11 cellular contexts compared by ENCODE assay signal in genomic region chr1:7827134-7827955, GRCh38. TPM values are rescaled to one million over a fixed set of nuclear protein-coding genes. Genes with fewer than 3 reads are reported as not detected.
DNase-seq lines count a peak whose midpoint lies in the region; ATAC-seq, FAIRE-seq and TF ChIP-seq lines count a peak whose summit lies in the region.
"Had no signal": no experiment of that assay in that cellular context is flagged by ENCODE, and none has a peak within 500 bp of the region (broad histone marks: within the 10 kb centered on the region; RNA-seq: fewer than 3 reads in every experiment).

No MANE protein-coding gene starts in this region.

- H3K9ac ChIP-seq in mucosa of stomach (ENCODE audit: low read length) = peak overlapping the region; percentile 32
- H3K9ac ChIP-seq: BLaER1 treated with 17β-estradiol and CSF1 and Interleukin-3, amounts not matched to agents 10 nM and 100 nM had no signal

- H3K27ac Mint-ChIP-seq in activated naive CD4-positive, alpha-beta T cell treated with anti-CD3 and anti-CD28 coated beads for 36 hours = peak overlapping the region; percentile 87

- no peaks in the 10 kb centered on the region for H3K27me3 Mint-ChIP-seq in activated naive CD4-positive, alpha-beta T cell treated with anti-CD3 and anti-CD28 coated beads for 36 hours (ENCODE audit: low read depth)

- CTCF ChIA-PET in activated naive CD4-positive, alpha-beta T cell treated with anti-CD3 and anti-CD28 coated beads for 36 hours (lab: Charles Lee) = interaction anchor here (2.1 kb wide), 1 partner anchor 77 kb away, joined by 4 read pairs; no protein-coding TSS in a partner anchor

- H3K36me3 ChIP-seq in heart right ventricle (peaks cover 0 to 100% (median 47%) of the 10 kb centered on the region in 9 donors), mucosa of stomach (ENCODE audit: control insufficient read depth, insufficient read depth, low read length) (no peaks in the 10 kb centered on the region), upper lobe of left lung (peaks cover 0 to 80% (median 24%) of the 10 kb centered on the region in 4 donors)

- H3K4me1 ChIP-seq in heart right ventricle = peaks cover 0 to 9% (median 5%) of the 10 kb centered on the region in 9 donors
- H3K4me1 ChIP-seq in mucosa of stomach (ENCODE audit: control insufficient read depth, insufficient read depth, low read length) = no peaks in the 10 kb centered on the region
- peaks cover 0 to 8% (median 0%) of the 10 kb centered on the region in 4 donors for H3K4me1 ChIP-seq in upper lobe of left lung

- no peak for FAIRE-seq in GM19239 (lab: Jason Lieb, UNC)
- FAIRE-seq: H1, pancreas had no signal

- H3K4me3 ChIP-seq in heart right ventricle (peak overlapping the region in 6 of 10 donors; percentile 15 to 45 (median 32)), mucosa of stomach (ENCODE audit: low read length) (no peak overlapping the region), upper lobe of left lung (peak overlapping the region in 3 of 4 donors; percentile 16 to 46 (median 29))
- H3K4me3 ChIP-seq: BLaER1 treated with 17β-estradiol and CSF1 and Interleukin-3, amounts not matched to agents 10 nM and 100 nM had no signal

- H3K4me1 Mint-ChIP-seq in activated naive CD4-positive, alpha-beta T cell treated with anti-CD3 and anti-CD28 coated beads for 36 hours (ENCODE audit: low read depth) = no peaks in the 10 kb centered on the region

- H3K9me3 Mint-ChIP-seq in activated naive CD4-positive, alpha-beta T cell treated with anti-CD3 and anti-CD28 coated beads for 36 hours = no peaks in the 10 kb centered on the region

- ATAC-seq in heart right ventricle = peak in 2 of 8 donors; percentile 49 to 51
- no peak for ATAC-seq in left cardiac atrium
- no peak for ATAC-seq in upper lobe of left lung (ENCODE audit: low FRiP score in 2 of 2)

- no peak for DNase-seq in heart right ventricle
- no peak for DNase-seq in left cardiac atrium
- DNase-seq in activated naive CD4-positive, alpha-beta T cell treated with anti-CD3 and anti-CD28 coated beads for 36 hours = peak; percentile 25
- peak in 1 of 2 donors; percentile 70 for DNase-seq in upper lobe of left lung
- no peak for DNase-seq in foreskin melanocyte
- DNase-seq in GM19239 (ENCODE audit: insufficient read length, low spot score) = no peak
- no peak for DNase-seq in H4 (ENCODE audit: low spot score)
- DNase-seq: pancreas had no signal

- TF ChIP-seq EP300 in upper lobe of left lung (IDR thresholded peaks at IDR 0.05) = no peak

- H3K9me3 ChIP-seq in heart right ventricle = no peaks in the 10 kb centered on the region
- H3K9me3 ChIP-seq in mucosa of stomach (ENCODE audit: control insufficient read depth, low read length) = no peaks in the 10 kb centered on the region
- H3K9me3 ChIP-seq in upper lobe of left lung = no peaks in the 10 kb centered on the region
- H3K9me3 ChIP-seq: pancreas had no signal

- no peak for TF ChIP-seq POLR2A in upper lobe of left lung (IDR thresholded peaks at IDR 0.05)

- H3K4me3 Mint-ChIP-seq in activated naive CD4-positive, alpha-beta T cell treated with anti-CD3 and anti-CD28 coated beads for 36 hours = peak overlapping the region; percentile 86

- peaks cover 13% of the 10 kb centered on the region for H3K36me3 Mint-ChIP-seq in activated naive CD4-positive, alpha-beta T cell treated with anti-CD3 and anti-CD28 coated beads for 36 hours (ENCODE audit: low read depth)

- H3K27ac ChIP-seq in heart right ventricle (no peak overlapping the region), upper lobe of left lung (peak overlapping the region in 2 of 4 donors; percentile 19 to 78)
- H3K27ac ChIP-seq: pancreas had no signal

- H3K27me3 ChIP-seq in heart right ventricle (no peaks in the 10 kb centered on the region), mucosa of stomach (ENCODE audit: control insufficient read depth, insufficient read depth, low read length) (no peaks in the 10 kb centered on the region), upper lobe of left lung (no peaks in the 10 kb centered on the region)
- H3K27me3 ChIP-seq: BLaER1 treated with 17β-estradiol and CSF1 and Interleukin-3, amounts not matched to agents 10 nM and 100 nM; pancreas had no signal

- 77% methylated on average over 39 of the region's 39 CpGs for WGBS in heart right ventricle, 2 donors
- 83% methylated on average over 39 of the region's 39 CpGs for WGBS in upper lobe of left lung, 2 donors

- TF ChIP-seq CTCF in heart right ventricle (IDR thresholded peaks at IDR 0.05) (no peak), upper lobe of left lung (IDR thresholded peaks at IDR 0.05) (no peak)

- intact Hi-C loops in heart right ventricle (cut with DNase I) (no loop called here), left cardiac atrium (cut with DNase I) (loop anchor here in 1 of 2 donors (5.0 kb wide), 1 partner anchor 35 kb away; no protein-coding TSS in a partner anchor)
- intact Hi-C loops in activated naive CD4-positive, alpha-beta T cell treated with anti-CD3 and anti-CD28 coated beads for 36 hours (cut with micrococcal nuclease) = no loop called here

RNA-seq across cellular contexts. Expression of gene UTS2, which starts 25.5 kb away (rescaled TPM):
- under 1 TPM in 1 of 10 donors, not detected in 9; 0.16 TPM for total RNA-seq in heart right ventricle
- polyA plus RNA-seq in heart right ventricle = not detected
- total RNA-seq in left cardiac atrium = not detected
- total RNA-seq in activated naive CD4-positive, alpha-beta T cell treated with anti-CD3 and anti-CD28 coated beads for 36 hours = not detected
- total RNA-seq in upper lobe of left lung = not detected
- total RNA-seq in H4 (2014; rRNA removed; shearing (Covaris generic)) = not detected in 2 replicates
- total RNA-seq: H1, pancreas had no signal
- polyA plus RNA-seq: H1 had no signal

RNA-seq across cellular contexts. Expression of gene PER3, which starts 43.3 kb away (rescaled TPM):
- 10 to 100 TPM in 9 of 10 donors, 1 to 10 TPM in 1; 8.0 to 36.3 (median 20.7) TPM for total RNA-seq in heart right ventricle
- 10 to 100 TPM in 1 of 2 donors, 1 to 10 TPM in 1; 2.1 to 13.7 TPM for polyA plus RNA-seq in heart right ventricle
- total RNA-seq in left cardiac atrium = 10 to 100 TPM; 15.5 to 24.3 TPM
- 1 to 10 TPM; 2.9 to 3.1 TPM for total RNA-seq in activated naive CD4-positive, alpha-beta T cell treated with anti-CD3 and anti-CD28 coated beads for 36 hours
- 10 to 100 TPM; 20.1 to 43.0 (median 26.9) TPM for total RNA-seq in upper lobe of left lung
- 3.1 and 5.2 TPM in 2 replicates for total RNA-seq in H4 (2014; rRNA removed; shearing (Covaris generic))

RNA-seq across cellular contexts. Expression of gene VAMP3, which starts 56.2 kb away (rescaled TPM):
- total RNA-seq in heart right ventricle (10 to 100 TPM; 64.5 to 88.4 (median 76.7) TPM), left cardiac atrium (10 to 100 TPM; 77.1 to 81.4 TPM), upper lobe of left lung (100 to 1,000 TPM in 3 of 6 donors, 10 to 100 TPM in 3; 41.9 to 134 (median 114) TPM)
- 10 to 100 TPM; 48.7 to 49.8 TPM for polyA plus RNA-seq in heart right ventricle
- 10 to 100 TPM; 16.7 to 19.4 TPM for total RNA-seq in activated naive CD4-positive, alpha-beta T cell treated with anti-CD3 and anti-CD28 coated beads for 36 hours
- 57.8 and 72.5 TPM in 2 replicates for total RNA-seq in H4 (2014; rRNA removed; shearing (Covaris generic))
